ENCODE assay signal across 13 cellular contexts in the genomic region with DNA sequence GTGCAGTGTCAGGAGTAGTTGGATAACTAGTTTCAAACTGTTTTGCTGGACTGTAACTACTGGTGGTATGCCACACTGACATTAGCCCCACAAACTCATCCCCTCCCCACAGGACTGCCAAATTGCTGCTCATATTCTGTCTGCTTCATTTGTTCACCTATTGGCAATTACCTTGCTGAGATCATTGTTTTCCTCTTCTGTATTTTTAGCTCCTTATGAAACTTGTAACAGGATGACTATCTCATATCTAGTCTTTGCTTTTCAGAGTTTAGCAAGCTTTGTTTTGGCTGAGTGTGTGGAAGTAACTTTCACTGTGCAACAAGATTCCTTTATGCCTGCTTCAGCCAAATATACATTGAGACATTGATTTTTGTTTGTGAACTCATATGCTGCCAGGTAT.
DNase-seq lines count a peak whose midpoint lies in the region; ATAC-seq and TF ChIP-seq lines count a peak whose summit lies in the region.
"Had no signal": no experiment of that assay in that cellular context is flagged by ENCODE, and none has a peak within 500 bp of the region (broad histone marks: within the 10 kb centered on the region; RNA-seq: fewer than 3 reads in every experiment).

No MANE protein-coding gene starts in this region.

- H3K9ac ChIP-seq in endodermal cell (ENCODE audit: extremely low read depth, low read length, poor library complexity, severe bottlenecking): no peak overlapping the region

- peaks cover 6% of the 10 kb centered on the region for H3K4me1 Mint-ChIP-seq in endodermal cell
- H3K4me1 Mint-ChIP-seq: central memory CD8-positive, alpha-beta T cell had no signal

- H3K27ac Mint-ChIP-seq in endodermal cell: no peak overlapping the region

- ATAC-seq in GM18858 (IDR thresholded peaks at IDR 0.05; ENCODE audit: unreplicated experiment) (peak; percentile 53), HG02870 (IDR thresholded peaks at IDR 0.05; ENCODE audit: unreplicated experiment) (peak; percentile 58), HG02840 (IDR thresholded peaks at IDR 0.05; ENCODE audit: low FRiP score, unreplicated experiment) (no peak), HG03571 (IDR thresholded peaks at IDR 0.05; ENCODE audit: unreplicated experiment) (no peak)

- H3K9me3 Mint-ChIP-seq in endodermal cell: no peaks in the 10 kb centered on the region
- H3K9me3 Mint-ChIP-seq: central memory CD8-positive, alpha-beta T cell had no signal

- H3K36me3 Mint-ChIP-seq in endodermal cell (ENCODE audit: low read depth): no peaks in the 10 kb centered on the region

- H3K9me3 ChIP-seq in endodermal cell (ENCODE audit: control insufficient read depth, low read length): no peaks in the 10 kb centered on the region
- H3K9me3 ChIP-seq: Caco-2 had no signal

- H3K4me3 Mint-ChIP-seq in endodermal cell: no peak overlapping the region
- H3K4me3 Mint-ChIP-seq: central memory CD8-positive, alpha-beta T cell had no signal

- H3K27ac ChIP-seq in endodermal cell (ENCODE audit: low read depth, low read length) (peak overlapping the region; percentile 80), skin epidermis (peak overlapping the region in 17 of 21 experiments; percentile 3 to 90 (median 80))

- H3K27me3 Mint-ChIP-seq in endodermal cell (ENCODE audit: insufficient read depth): peaks cover 22% of the 10 kb centered on the region

- no peak for DNase-seq in endodermal cell
- no peak for DNase-seq in NCI-H446 (lab: John Stamatoyannopoulos, UW)
- DNase-seq in iPS-NIHi7 (ENCODE audit: extremely low spot score): no peak
- DNase-seq: Caco-2, head of caudate nucleus, NCI-H187, RPMI8226 had no signal

- TF ChIP-seq CTCF in endodermal cell (conservative IDR thresholded peaks at IDR 0.05): no peak

- no peaks in the 10 kb centered on the region for H3K27me3 ChIP-seq in endodermal cell (ENCODE audit: control insufficient read depth, insufficient read depth, low read length, poor library complexity, severe bottlenecking)

- H3K4me1 ChIP-seq in endodermal cell (ENCODE audit: control insufficient read depth, insufficient read depth, low read length): peaks cover 23% of the 10 kb centered on the region

- no peaks in the 10 kb centered on the region for H3K36me3 ChIP-seq in endodermal cell (ENCODE audit: control insufficient read depth, insufficient read depth, low read length)

- no peak overlapping the region for H3K4me3 ChIP-seq in endodermal cell (ENCODE audit: low read length)
- H3K4me3 ChIP-seq in skin epidermis: no peak overlapping the region

Comparison
In these comparisons a context has a peak if more than half of its experiments do, and no peak if none do; other contexts are left out.
1. ATAC-seq: peak in GM18858 (single experiment) and HG02870 (single experiment); none in HG02840 (single experiment) and HG03571 (single experiment).